ENCODE assay signal across 8 cellular contexts in the genomic region with DNA sequence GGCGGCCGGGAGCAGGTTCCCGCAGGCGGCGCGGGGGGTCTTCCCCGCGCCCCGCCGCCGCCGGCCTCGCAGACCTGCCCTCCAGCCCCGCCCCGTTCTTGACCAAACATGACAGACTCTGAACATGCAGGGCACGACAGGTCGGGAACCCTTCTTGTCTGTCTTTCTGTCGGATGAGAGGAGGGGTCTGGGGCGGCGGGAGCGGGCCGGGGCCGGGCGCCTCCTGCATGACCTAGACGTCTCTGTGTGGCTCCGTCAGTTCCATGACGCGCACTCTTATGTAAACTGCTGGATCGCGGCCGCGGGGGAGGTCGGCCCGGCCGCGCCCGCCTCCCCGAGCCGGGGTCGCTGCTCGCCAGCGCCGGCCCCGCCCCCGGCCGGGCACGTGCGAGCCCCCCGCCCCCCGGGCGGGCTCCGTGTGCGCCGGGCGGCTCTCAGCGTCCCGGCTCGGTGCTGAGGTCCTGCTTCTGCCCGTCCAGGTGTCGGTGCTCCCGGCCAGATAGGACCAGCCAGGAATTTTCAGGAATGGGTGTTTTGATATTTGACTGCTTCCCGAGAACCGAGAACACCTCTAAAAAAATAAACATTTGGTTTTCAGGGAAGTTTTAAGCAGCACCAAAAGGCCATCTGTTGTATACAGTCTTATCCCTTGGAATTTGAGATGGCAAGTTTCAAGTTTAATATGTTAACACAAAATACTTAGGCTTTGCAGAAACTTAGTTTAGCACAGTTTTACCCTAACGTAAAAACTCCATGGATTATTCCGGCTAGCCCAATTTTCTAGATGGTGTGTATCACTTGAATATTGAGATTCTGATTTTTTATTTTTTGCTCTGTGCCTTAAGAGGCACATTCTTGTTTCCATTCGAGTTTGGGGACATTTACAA. TPM values are rescaled to one million over a fixed set of nuclear protein-coding genes. Genes with fewer than 3 reads are reported as not detected.
A peak's percentile ranks its signal among the peaks of the same experiment; 100 is the strongest.
DNase-seq lines count a peak whose midpoint lies in the region; ATAC-seq, FAIRE-seq and TF ChIP-seq lines count a peak whose summit lies in the region.

No MANE protein-coding gene starts in this region.

- H4K91ac ChIP-seq in H1 (replicated peaks; ENCODE audit: insufficient read length, low read length), result peak overlapping the region; percentile 100

- peaks cover 0 to 10% of the 10 kb centered on the region in 2 donors for H3K36me3 Mint-ChIP-seq in CD4-positive, alpha-beta memory T cell
- no peaks in the 10 kb centered on the region for H3K36me3 Mint-ChIP-seq in activated CD8-positive, alpha-beta memory T cell treated with anti-CD3 and anti-CD28 coated beads, Interleukin-2, amount 10 ng/mL, durations not matched to agents 7 days and 5 days

- H3K27ac Mint-ChIP-seq in CD4-positive, alpha-beta memory T cell, result peak overlapping the region; percentile 97 to 100 (median 99)
- peak overlapping the region; percentile 97 for H3K27ac Mint-ChIP-seq in activated CD8-positive, alpha-beta memory T cell treated with anti-CD3 and anti-CD28 coated beads, Interleukin-2, amount 10 ng/mL, durations not matched to agents 7 days and 5 days

- peak overlapping the region; percentile 54 for H2BK120ac ChIP-seq in H1 (replicated peaks; ENCODE audit: low read depth, low read length)

- H3K4me2 ChIP-seq in H1 (ENCODE audit: insufficient read depth in 1 of 2, low read depth in 2 of 2, low read length in 2 of 2), result peak overlapping the region; percentile 55 to 81

- no peak for FAIRE-seq in H1 (lab: Jason Lieb, UNC)

- H2BK15ac ChIP-seq in H1 (ENCODE audit: low read length), result no peak overlapping the region

- no peak overlapping the region for H2BK12ac ChIP-seq in H1 (ENCODE audit: low read depth, low read length)

- peak overlapping the region; percentile 93 to 100 (median 97) for H3K9ac ChIP-seq in H1 (replicated peaks in 1 of 4; ENCODE audit: extremely low read depth in 1 of 4, low read depth in 3 of 4, low read length in 3 of 4)

- H3K4me1 Mint-ChIP-seq in CD4-positive, alpha-beta memory T cell, result peaks cover 16 to 54% (median 25%) of the 10 kb centered on the region in 4 donors
- H3K4me1 Mint-ChIP-seq in activated CD8-positive, alpha-beta memory T cell treated with anti-CD3 and anti-CD28 coated beads, Interleukin-2, amount 10 ng/mL, durations not matched to agents 7 days and 5 days, result peaks cover 9% of the 10 kb centered on the region

- H3K79me1 ChIP-seq in H1 (ENCODE audit: low read depth, low read length), result no peaks in the 10 kb centered on the region

- H3K4ac ChIP-seq in H1 (replicated peaks; ENCODE audit: insufficient read length, low read depth, low read length), result peak overlapping the region; percentile 96

- H2BK20ac ChIP-seq in H1 (ENCODE audit: low read length), result no peak overlapping the region

- H2BK5ac ChIP-seq in H1 (ENCODE audit: low read depth, low read length), result peak overlapping the region; percentile 98

- H3K23me2 ChIP-seq in H1 (ENCODE audit: low read depth, low read length), result peaks cover 5% of the 10 kb centered on the region; the same call in 1 of the 2 replicates

- H3K9me3 Mint-ChIP-seq in CD4-positive, alpha-beta memory T cell, result no peaks in the 10 kb centered on the region
- H3K9me3 Mint-ChIP-seq in activated CD8-positive, alpha-beta memory T cell treated with anti-CD3 and anti-CD28 coated beads, Interleukin-2, amount 10 ng/mL, durations not matched to agents 7 days and 5 days (ENCODE audit: low read depth), result no peaks in the 10 kb centered on the region

- peaks cover 0 to 3% of the 10 kb centered on the region in 2 experiments; a peak in 1 of 4 replicates for H3K79me2 ChIP-seq in H1 (ENCODE audit: control insufficient read depth in 1 of 2, insufficient read depth in 2 of 2, low read length in 2 of 2)

- no peak for TF ChIP-seq EP300 in H1 (IDR thresholded peaks at IDR 0.05; ENCODE audit: borderline replicate concordance in 1 of 2, low read depth in 2 of 2, low read length in 2 of 2)

- H3K36me3 ChIP-seq in CD4-positive, alpha-beta memory T cell (ENCODE audit: insufficient read depth, low read length), result no peaks in the 10 kb centered on the region
- no peaks in the 10 kb centered on the region for H3K36me3 ChIP-seq in H1 (ENCODE audit: control insufficient read depth in 2 of 4, insufficient read depth in 4 of 4, low read length in 3 of 4)

- H3K27ac ChIP-seq in CD4-positive, alpha-beta memory T cell (ENCODE audit: low read depth, low read length), result peak overlapping the region; percentile 100
- peak overlapping the region; percentile 100 for H3K27ac ChIP-seq in H1 (ENCODE audit: low read depth, low read length)

- TF ChIP-seq RAD21 in H1 (IDR thresholded peaks at IDR 0.05 in 1 of 2, conservative IDR thresholded peaks at IDR 0.05 in 1 of 2; ENCODE audit: low read depth in 2 of 2, low read length in 2 of 2), result no peak

- peak overlapping the region; percentile 93; the same call in 1 of the 2 replicates for H2AK5ac ChIP-seq in H1 (ENCODE audit: low read depth, low read length)

- peak overlapping the region; percentile 99 for H4K5ac ChIP-seq in H1 (ENCODE audit: insufficient read length, low read depth, low read length)

- no peak overlapping the region for H3K23ac ChIP-seq in H1 (ENCODE audit: insufficient read length)

- H4K8ac ChIP-seq in H1 (ENCODE audit: extremely low read depth, insufficient read depth, low read length), result peak overlapping the region; percentile 100; the same call in 1 of the 2 replicates

- H2AFZ ChIP-seq in H1 (ENCODE audit: low read length), result peak overlapping the region; percentile 78

- peak overlapping the region; percentile 90 to 97 for H3K4me3 ChIP-seq in CD4-positive, alpha-beta memory T cell (ENCODE audit: low read length in 2 of 2)
- H3K4me3 ChIP-seq in H1 (ENCODE audit: extremely low read depth in 1 of 4, insufficient read depth in 2 of 4, low read depth in 3 of 4, low read length in 4 of 4), result peak overlapping the region; percentile 88 to 98 (median 91)

- peak in 1 of 2 experiments; percentile 64; a peak in 1 of 3 replicates for TF ChIP-seq POLR2A in H1 (IDR thresholded peaks at IDR 0.05; ENCODE audit: control extremely low read depth in 1 of 2, low read depth in 2 of 2, low read length in 2 of 2)

- peak overlapping the region; percentile 97 for H3K18ac ChIP-seq in H1 (ENCODE audit: extremely low read depth, low read length)

- intact Hi-C loops in CD4-positive, alpha-beta memory T cell (cut with micrococcal nuclease), result loop anchor here (1.0 to 5.0 kb wide), 5 partner anchors 17 to 394 kb away; a partner anchor contains a TSS

- H4K20me1 ChIP-seq in H1 (replicated peaks in 1 of 2; ENCODE audit: control insufficient read depth in 1 of 2, insufficient read depth in 2 of 2, low read length in 2 of 2), result no peaks in the 10 kb centered on the region

- H3K9me3 ChIP-seq in CD4-positive, alpha-beta memory T cell (ENCODE audit: control insufficient read depth in 1 of 2, low read length in 2 of 2), result no peaks in the 10 kb centered on the region
- H3K9me3 ChIP-seq in H1 (ENCODE audit: insufficient read depth in 2 of 2, low read depth in 1 of 2, low read length in 1 of 2), result no peaks in the 10 kb centered on the region

- TF ChIP-seq CTCF in H1 (IDR thresholded peaks at IDR 0.05; ENCODE audit: control extremely low read depth in 1 of 3, insufficient read depth in 1 of 3, low read depth in 1 of 3, low read length in 3 of 3), result no peak

- H3K56ac ChIP-seq in H1 (replicated peaks; ENCODE audit: insufficient read length, low read depth, low read length), result peak overlapping the region; percentile 99

- DNase-seq in CD4-positive, alpha-beta memory T cell, result peak; percentile 77 to 91 (median 82)
- peak; percentile 39 for DNase-seq in HPDE6-E6E7 (ENCODE audit: extremely low spot score)
- DNase-seq in NOMO-1 treated with DMSO at 0.1 percent for 48 hours (lab: John Stamatoyannopoulos, UW; ENCODE audit: unreplicated experiment), result peak; percentile 72
- DNase-seq in activated CD8-positive, alpha-beta memory T cell treated with anti-CD3 and anti-CD28 coated beads, Interleukin-2, amount 10 ng/mL, durations not matched to agents 7 days and 5 days, result peak; percentile 85
- peak; percentile 57 to 85 for DNase-seq in H1 (ENCODE audit: low read depth in 1 of 2, low spot score in 2 of 2)
- peak; percentile 93 for DNase-seq in mesenteric fat pad (ENCODE audit: low spot score)
- peak; percentile 70 for DNase-seq in stimulated activated CD8-positive, alpha-beta memory T cell treated with anti-CD3 and anti-CD28 coated beads, Interleukin-15, amount 100 ng/mL, for 1 hour (ENCODE audit: low read depth)

- CTCF ChIA-PET in CD4-positive, alpha-beta memory T cell (lab: Charles Lee; ENCODE audit: partially characterized antibody), result no interaction called here
- CTCF ChIA-PET in activated CD8-positive, alpha-beta memory T cell treated with anti-CD3 and anti-CD28 coated beads, Interleukin-2, amount 10 ng/mL, durations not matched to agents 7 days and 5 days (lab: Charles Lee), result no interaction called here
- CTCF ChIA-PET in H1 (lab: Charles Lee; ENCODE audit: partially characterized antibody), result no interaction called here

- peak overlapping the region; percentile 99 for H3K14ac ChIP-seq in H1 (ENCODE audit: insufficient read length)

- no peaks in the 10 kb centered on the region for H3K27me3 Mint-ChIP-seq in CD4-positive, alpha-beta memory T cell
- no peaks in the 10 kb centered on the region for H3K27me3 Mint-ChIP-seq in activated CD8-positive, alpha-beta memory T cell treated with anti-CD3 and anti-CD28 coated beads, Interleukin-2, amount 10 ng/mL, durations not matched to agents 7 days and 5 days

- no peaks in the 10 kb centered on the region for H3K27me3 ChIP-seq in CD4-positive, alpha-beta memory T cell (ENCODE audit: insufficient read depth, low read length)
- no peaks in the 10 kb centered on the region for H3K27me3 ChIP-seq in H1 (replicated peaks in 1 of 4; ENCODE audit: control insufficient read depth in 3 of 4, extremely low read depth in 1 of 4, insufficient read depth in 3 of 4, low read length in 3 of 4)

- 12% methylated on average over 6 of the region's 66 CpGs; no CpG with 5 or more reads in 1 of the 2 experiments for WGBS in H1 (ENCODE audit: extremely low coverage in 1 of 2, insufficient coverage in 1 of 2, insufficient read length in 1 of 2, insufficient replicate concordance in 2 of 2, low coverage in 1 of 2, low lambda C conversion rate in 2 of 2, missing lambda C conversion rate in 1 of 2), 2 experiments

- POLR2A ChIA-PET in CD4-positive, alpha-beta memory T cell (lab: Charles Lee; ENCODE audit: partially characterized antibody), result interaction anchor here (2.0 kb wide), 1 partner anchor 22 kb away, joined by 9 read pairs; a partner anchor contains a TSS
- POLR2A ChIA-PET in H1 (lab: Charles Lee; ENCODE audit: partially characterized antibody), result interaction anchor here (1.4 kb wide), 1 partner anchor 11 kb away, joined by 9 read pairs; no protein-coding TSS in a partner anchor

- ATAC-seq in GM19463 (IDR thresholded peaks at IDR 0.05; ENCODE audit: unreplicated experiment), result peak; percentile 55
- peak; percentile 63 for ATAC-seq in activated CD8-positive, alpha-beta memory T cell treated with anti-CD3 and anti-CD28 coated beads, Interleukin-2, amount 10 ng/mL, durations not matched to agents 7 days and 5 days

- peak overlapping the region; percentile 91 to 97 (median 94) for H3K4me3 Mint-ChIP-seq in CD4-positive, alpha-beta memory T cell
- peak overlapping the region; percentile 89 for H3K4me3 Mint-ChIP-seq in activated CD8-positive, alpha-beta memory T cell treated with anti-CD3 and anti-CD28 coated beads, Interleukin-2, amount 10 ng/mL, durations not matched to agents 7 days and 5 days

- H3K4me1 ChIP-seq in CD4-positive, alpha-beta memory T cell (ENCODE audit: insufficient read depth, low read length), result peaks cover 28% of the 10 kb centered on the region
- H3K4me1 ChIP-seq in H1 (replicated peaks in 1 of 4; ENCODE audit: control insufficient read depth in 3 of 4, insufficient read depth in 4 of 4, low read length in 3 of 4), result peaks cover 0 to 3% (median 0%) of the 10 kb centered on the region in 4 experiments; a peak in 1 of 7 replicates

RNA-seq across cellular contexts. Expression of a gene that starts 0.7 kb away (rescaled TPM):
- 10 to 100 TPM; 36.8 to 43.2 TPM for total RNA-seq in CD4-positive, alpha-beta memory T cell
- 1 to 10 TPM; 4.6 to 7.7 TPM for polyA plus RNA-seq in CD4-positive, alpha-beta memory T cell
- 10 to 100 TPM in 1 of 2 experiments, 1 to 10 TPM in 1; 6.9 to 12.1 TPM for total RNA-seq in activated CD8-positive, alpha-beta memory T cell treated with anti-CD3 and anti-CD28 coated beads, Interleukin-2, amount 10 ng/mL, durations not matched to agents 7 days and 5 days
- 6.9 and 7.3 TPM in 2 replicates for total RNA-seq in H1 (2021; fragmentation: NEBNext Ultra II Directional; extraction: Animal tissue kit (Norgen Biotek cat#: 25700))
- 1.4 and 1.5 TPM in 2 replicates for polyA plus RNA-seq in H1 (2011; rRNA removed)
- polyA plus RNA-seq in H1 (2011; cell fraction: cytosol; rRNA removed), result 1.9 TPM
- 2.7 TPM for polyA plus RNA-seq in H1 (2011; cell fraction: nucleus; rRNA removed)
- 1.8 to 6.3 TPM (median 2.2 TPM) in 4 replicates for polyA plus RNA-seq in H1 (2012, experiment 1 of 2)
- 0.30 TPM for polyA plus RNA-seq in H1 (2012, experiment 2 of 2)
- polyA plus RNA-seq in H1 (2013, experiment 1 of 2), result 7.0 TPM
- polyA plus RNA-seq in H1 (2013, experiment 2 of 2), result 5.6 TPM
- 4.9 and 6.0 TPM in 2 replicates for polyA minus RNA-seq in H1 (2011; rRNA and poly(A)+ RNA removed)
- polyA minus RNA-seq in H1 (2011; cell fraction: cytosol; rRNA and poly(A)+ RNA removed), result 6.2 TPM
- 9.6 TPM for polyA minus RNA-seq in H1 (2011; cell fraction: nucleus; rRNA and poly(A)+ RNA removed)
- total RNA-seq in mesenteric fat pad, result 8.8 TPM

RNA-seq across cellular contexts. Expression of a gene that starts 21.3 kb away (rescaled TPM):
- total RNA-seq in CD4-positive, alpha-beta memory T cell, result 10 to 100 TPM; 17.9 to 18.9 TPM
- 10 to 100 TPM in 1 of 2 donors, 1 to 10 TPM in 1; 8.4 to 17.3 TPM for polyA plus RNA-seq in CD4-positive, alpha-beta memory T cell
- total RNA-seq in activated CD8-positive, alpha-beta memory T cell treated with anti-CD3 and anti-CD28 coated beads, Interleukin-2, amount 10 ng/mL, durations not matched to agents 7 days and 5 days, result 10 to 100 TPM; 10.5 to 16.0 TPM
- 7.1 and 8.8 TPM in 2 replicates for total RNA-seq in H1 (2021; fragmentation: NEBNext Ultra II Directional; extraction: Animal tissue kit (Norgen Biotek cat#: 25700))
- 0.66 and 1.9 TPM in 2 replicates for polyA plus RNA-seq in H1 (2011; rRNA removed)
- 4.3 TPM for polyA plus RNA-seq in H1 (2011; cell fraction: cytosol; rRNA removed)
- polyA plus RNA-seq in H1 (2011; cell fraction: nucleus; rRNA removed), result 1.3 TPM
- 4.8 to 10.4 TPM (median 6.2 TPM) in 4 replicates for polyA plus RNA-seq in H1 (2012, experiment 1 of 2)
- polyA plus RNA-seq in H1 (2012, experiment 2 of 2), result 0.88 TPM
- polyA plus RNA-seq in H1 (2013, experiment 1 of 2), result 17.9 TPM
- 16.3 TPM for polyA plus RNA-seq in H1 (2013, experiment 2 of 2)
- 0.63 and 1.1 TPM in 2 replicates for polyA minus RNA-seq in H1 (2011; rRNA and poly(A)+ RNA removed)
- 0.73 TPM for polyA minus RNA-seq in H1 (2011; cell fraction: cytosol; rRNA and poly(A)+ RNA removed)
- 2.7 TPM for polyA minus RNA-seq in H1 (2011; cell fraction: nucleus; rRNA and poly(A)+ RNA removed)
- 5.3 TPM for total RNA-seq in mesenteric fat pad

Comparison
In these comparisons a context has a peak if more than half of its experiments do, and no peak if none do; other contexts are left out.
1. Peak in every context shown above with its lines: DNase-seq, ATAC-seq, H3K4me3 ChIP-seq and H3K27ac ChIP-seq.
2. DNase-seq: peak in every context shown above with its lines; median percentile 93 in mesenteric fat pad; 85 in activated CD8-positive, alpha-beta memory T cell treated with anti-CD3 and anti-CD28 coated beads, Interleukin-2, amount 10 ng/mL, durations not matched to agents 7 days and 5 days; 82 in CD4-positive, alpha-beta memory T cell; 72 in NOMO-1 treated with DMSO at 0.1 percent for 48 hours; 71 in H1; 70 in stimulated activated CD8-positive, alpha-beta memory T cell treated with anti-CD3 and anti-CD28 coated beads, Interleukin-15, amount 100 ng/mL, for 1 hour; 39 in HPDE6-E6E7.